ENCODE assay signal across 1 cellular context in the genomic region with DNA sequence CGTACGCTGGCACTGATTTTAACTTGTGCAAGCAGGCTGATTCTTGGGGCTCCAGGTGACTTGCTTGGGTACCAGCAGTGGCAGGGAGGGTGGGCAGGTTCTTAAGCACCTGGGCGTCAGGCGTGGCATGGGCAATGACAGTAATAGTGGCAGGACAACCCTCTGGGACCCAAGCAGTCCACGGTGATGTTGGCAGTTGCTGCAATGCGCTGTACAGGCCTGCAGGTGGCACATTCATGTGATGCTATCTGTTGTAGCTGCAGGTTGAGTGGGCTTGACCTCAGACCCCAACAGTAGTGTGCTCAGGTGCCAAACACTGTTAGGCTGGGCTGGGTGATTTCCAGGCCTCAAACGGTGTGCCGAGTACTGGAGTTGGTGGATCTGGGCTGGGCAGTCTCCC.
TF ChIP-seq lines count a peak whose summit lies in the region.

No MANE protein-coding gene starts in this region.

TF ChIP-seq in WTC11, 78 proteins besides CTCF, POLR2A, EP300 and RAD21 (continued from another document):
- TF ChIP-seq, protein P1, sequence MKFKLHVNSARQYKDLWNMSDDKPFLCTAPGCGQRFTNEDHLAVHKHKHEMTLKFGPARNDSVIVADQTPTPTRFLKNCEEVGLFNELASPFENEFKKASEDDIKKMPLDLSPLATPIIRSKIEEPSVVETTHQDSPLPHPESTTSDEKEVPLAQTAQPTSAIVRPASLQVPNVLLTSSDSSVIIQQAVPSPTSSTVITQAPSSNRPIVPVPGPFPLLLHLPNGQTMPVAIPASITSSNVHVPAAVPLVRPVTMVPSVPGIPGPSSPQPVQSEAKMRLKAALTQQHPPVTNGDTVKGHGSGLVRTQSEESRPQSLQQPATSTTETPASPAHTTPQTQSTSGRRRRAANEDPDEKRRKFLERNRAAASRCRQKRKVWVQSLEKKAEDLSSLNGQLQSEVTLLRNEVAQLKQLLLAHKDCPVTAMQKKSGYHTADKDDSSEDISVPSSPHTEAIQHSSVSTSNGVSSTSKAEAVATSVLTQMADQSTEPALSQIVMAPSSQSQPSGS (CRISPR knock-in tag; IDR thresholded peaks at IDR 0.05; ENCODE audit: borderline replicate concordance, low read depth) = no peak
- no peak for TF ChIP-seq EMX1 (CRISPR knock-in tag; IDR thresholded peaks at IDR 0.05)
- no peak for TF ChIP-seq SMAD3 (CRISPR knock-in tag; IDR thresholded peaks at IDR 0.05; ENCODE audit: borderline replicate concordance)
- no peak for TF ChIP-seq RORB (CRISPR knock-in tag; IDR thresholded peaks at IDR 0.05)
- no peak for TF ChIP-seq MXD4 (CRISPR knock-in tag; IDR thresholded peaks at IDR 0.05; ENCODE audit: borderline replicate concordance)
- no peak for TF ChIP-seq ESRRA (CRISPR knock-in tag; IDR thresholded peaks at IDR 0.05; ENCODE audit: borderline replicate concordance)
